In the genomic region with DNA sequence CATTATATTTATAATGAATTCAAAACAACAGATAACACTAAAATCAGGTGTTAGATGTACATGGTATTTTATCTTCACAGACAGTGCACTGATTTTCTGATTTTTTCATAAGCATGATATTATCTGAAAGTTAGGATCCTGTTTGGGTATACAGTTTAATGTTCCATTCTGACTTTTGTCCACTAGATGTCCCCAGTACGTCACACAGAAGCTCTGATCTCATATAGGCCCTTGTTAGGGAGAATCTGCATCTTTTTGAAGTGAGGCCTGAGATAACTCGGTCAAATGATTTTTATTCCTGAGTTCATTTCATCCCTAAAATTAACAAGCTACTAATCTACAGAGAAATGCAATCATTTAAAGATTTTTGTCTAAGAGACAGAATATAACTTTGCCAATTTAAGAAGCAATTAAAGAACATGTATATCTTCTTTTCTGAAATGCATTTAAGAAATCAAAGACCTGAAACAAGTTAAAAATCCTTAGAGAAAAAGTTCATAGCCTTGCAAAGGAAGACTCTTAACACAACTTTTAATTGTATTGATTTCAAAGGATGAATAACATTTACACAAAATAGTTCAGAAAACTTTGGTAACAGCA, we compare ENCODE assay signal across 8 cellular contexts.
DNase-seq lines count a peak whose midpoint lies in the region; ATAC-seq and TF ChIP-seq lines count a peak whose summit lies in the region.

No MANE protein-coding gene starts in this region.

- H3K4me3 ChIP-seq in BJ (ENCODE audit: low read depth, low read length) = no peak overlapping the region
- H3K4me3 ChIP-seq in NB4 (ENCODE audit: low read depth, low read length) = no peak overlapping the region
- no peak overlapping the region for H3K4me3 ChIP-seq in fibroblast of villous mesenchyme (ENCODE audit: low read depth, low read length)

- no peak overlapping the region for H3K4me3 Mint-ChIP-seq in T-helper 17 cell
- no peak overlapping the region for H3K4me3 Mint-ChIP-seq in osteocyte (ENCODE audit: unreplicated experiment)

- peaks cover 9% of the 10 kb centered on the region for H3K4me1 Mint-ChIP-seq in T-helper 17 cell
- H3K4me1 Mint-ChIP-seq in osteocyte (ENCODE audit: unreplicated experiment) = peaks cover 17% of the 10 kb centered on the region

- POLR2A ChIA-PET in BJ (lab: Charles Lee) = no interaction called here

- no peaks in the 10 kb centered on the region for H3K9me3 Mint-ChIP-seq in osteocyte (ENCODE audit: unreplicated experiment)

- H3K36me3 ChIP-seq in BJ (ENCODE audit: control insufficient read depth, insufficient read depth, low read length) = no peaks in the 10 kb centered on the region

- H3K9me3 ChIP-seq in T-helper 17 cell (ENCODE audit: control insufficient read depth, low read length, poor library complexity, severe bottlenecking) = no peaks in the 10 kb centered on the region

- H3K27me3 ChIP-seq in BJ (ENCODE audit: control insufficient read depth, insufficient read depth, low read length) = no peaks in the 10 kb centered on the region

- TF ChIP-seq POLR2A in NB4 (IDR thresholded peaks at IDR 0.05; ENCODE audit: extremely low read depth, insufficient read length) = no peak

- CTCF ChIA-PET in BJ (lab: Yijun Ruan, JAX) = interaction anchor here (0.6 to 2.2 kb wide), 14 partner anchors 8 to 112 kb away, joined by 3 to 16 read pairs (median 4); no protein-coding TSS in a partner anchor

- H3K36me3 Mint-ChIP-seq in T-helper 17 cell (ENCODE audit: low read depth) = no peaks in the 10 kb centered on the region
- no peaks in the 10 kb centered on the region for H3K36me3 Mint-ChIP-seq in osteocyte (ENCODE audit: unreplicated experiment)

- DNase-seq in BJ (ENCODE audit: low read depth) (peak; percentile 17), NB4 (ENCODE audit: low read depth) (peak; percentile 63), T-helper 17 cell (no peak), fibroblast of villous mesenchyme (ENCODE audit: low read depth) (peak; percentile 71), osteocyte (ENCODE audit: extremely low spot score, unreplicated experiment) (no peak), GM19240 (ENCODE audit: insufficient read length, low spot score) (no peak)

- peaks cover 7% of the 10 kb centered on the region for H3K27me3 Mint-ChIP-seq in T-helper 17 cell
- H3K27me3 Mint-ChIP-seq in osteocyte (ENCODE audit: unreplicated experiment) = no peaks in the 10 kb centered on the region

- peak; percentile 73 for TF ChIP-seq CTCF in BJ (IDR thresholded peaks at IDR 0.05; ENCODE audit: insufficient read depth, low read depth, low read length)
- TF ChIP-seq CTCF in NB4 (IDR thresholded peaks at IDR 0.05; ENCODE audit: low read depth, low read length) = peak; percentile 82
- peak; percentile 78 for TF ChIP-seq CTCF in fibroblast of villous mesenchyme (IDR thresholded peaks at IDR 0.05; ENCODE audit: insufficient read depth, low read depth, low read length)
- peak; percentile 81 for TF ChIP-seq CTCF in osteocyte (IDR thresholded peaks at IDR 0.05)

- ATAC-seq in GM18498 (IDR thresholded peaks at IDR 0.05; ENCODE audit: unreplicated experiment) (peak; percentile 89), HG02759 (IDR thresholded peaks at IDR 0.05; ENCODE audit: unreplicated experiment) (peak; percentile 90), T-helper 17 cell (peak; percentile 86)

- no peak overlapping the region for H3K27ac Mint-ChIP-seq in T-helper 17 cell
- H3K27ac Mint-ChIP-seq in osteocyte (ENCODE audit: unreplicated experiment) = no peak overlapping the region

Comparison
In these comparisons a context has a peak if more than half of its experiments do, and no peak if none do; other contexts are left out.
1. DNase-seq: peak in BJ (single experiment), NB4 (single experiment) and fibroblast of villous mesenchyme (single experiment); none in T-helper 17 cell (0 of 3), osteocyte (single experiment) and GM19240 (single experiment).
2. Peak in every context shown above with its lines, with median percentiles within 50 percentile points of each other: CTCF ChIP-seq and ATAC-seq.